Comparison of ENCODE assay signal across 1 cellular context in genomic region chr3:13092621-13093339, GRCh38.
TF ChIP-seq lines count a peak whose summit lies in the region.

No MANE protein-coding gene starts in this region.

TF ChIP-seq in HCT116, 20 proteins besides CTCF, POLR2A, EP300 and RAD21 (continued from another document):
- no peak for TF ChIP-seq CBX3 (IDR thresholded peaks at IDR 0.05; ENCODE audit: low read depth)
